In genomic region chr1:248863011-248863881, GRCh38 we compare ENCODE assay signal across 8 cellular contexts. TPM values are rescaled to one million over a fixed set of nuclear protein-coding genes. Genes with fewer than 3 reads are reported as not detected.
A peak's percentile ranks its signal among the peaks of the same experiment; 100 is the strongest.
DNase-seq lines count a peak whose midpoint lies in the region; ATAC-seq and TF ChIP-seq lines count a peak whose summit lies in the region.

No MANE protein-coding gene starts in this region.

- H3K9me3 ChIP-seq in Caco-2 (no peaks in the 10 kb centered on the region), mucosa of rectum (ENCODE audit: control insufficient read depth in 2 of 2, low read length in 2 of 2) (no peaks in the 10 kb centered on the region)

- H3K9ac ChIP-seq in mucosa of rectum (ENCODE audit: low read depth in 1 of 2, low read length in 2 of 2), result peak overlapping the region; percentile 68 to 85

- H3K4me3 Mint-ChIP-seq in Caco-2 (ENCODE audit: unreplicated experiment), result peak overlapping the region; percentile 67

- H3K36me3 ChIP-seq in Caco-2 (ENCODE audit: control insufficient read depth, insufficient read depth, low read length) (no peaks in the 10 kb centered on the region), mucosa of rectum (ENCODE audit: control insufficient read depth in 2 of 2, insufficient read depth in 2 of 2, low read length in 2 of 2) (no peaks in the 10 kb centered on the region)

- H3K36me3 Mint-ChIP-seq in Caco-2 (ENCODE audit: insufficient read depth, unreplicated experiment), result peaks cover 14% of the 10 kb centered on the region

- peak overlapping the region; percentile 51 for H3K4me3 ChIP-seq in Caco-2 (ENCODE audit: low read depth, low read length)
- peak overlapping the region; percentile 62 for H3K4me3 ChIP-seq in epithelial cell of esophagus (ENCODE audit: low read length)
- H3K4me3 ChIP-seq in mucosa of rectum (ENCODE audit: low read length in 2 of 2), result peak overlapping the region; percentile 71 to 85

- H3K27ac Mint-ChIP-seq in Caco-2 (ENCODE audit: unreplicated experiment), result no peak overlapping the region

- H3K9me3 Mint-ChIP-seq in Caco-2 (ENCODE audit: unreplicated experiment), result no peaks in the 10 kb centered on the region

- TF ChIP-seq CTCF in Caco-2 (IDR thresholded peaks at IDR 0.05; ENCODE audit: insufficient read depth in 1 of 2, low read depth in 1 of 2, low read length in 1 of 2, severe bottlenecking in 1 of 2, unreplicated experiment in 1 of 2), result no peak
- no peak for TF ChIP-seq CTCF in epithelial cell of esophagus (IDR thresholded peaks at IDR 0.05; ENCODE audit: insufficient read depth, low read depth, low read length, missing control alignments)

- H3K27me3 ChIP-seq in Caco-2 (replicated peaks; ENCODE audit: control insufficient read depth, insufficient read depth, low read length) (no peaks in the 10 kb centered on the region), mucosa of rectum (ENCODE audit: control insufficient read depth in 2 of 2, insufficient read depth in 2 of 2, low read length in 2 of 2) (no peaks in the 10 kb centered on the region)

- POLR2A ChIA-PET in Caco-2 (lab: Charles Lee), result no interaction called here

- intact Hi-C loops in Caco-2 (cut with micrococcal nuclease; ENCODE audit: unreplicated experiment), result loop anchor here (1.0 kb wide), 3 partner anchors 10 to 43 kb away; partner anchors contain the start of genes PGBD2 and ZNF672

- H3K27me3 Mint-ChIP-seq in Caco-2 (ENCODE audit: insufficient read depth, unreplicated experiment), result no peaks in the 10 kb centered on the region

- peak; percentile 61 for ATAC-seq in GM21381 (IDR thresholded peaks at IDR 0.05; ENCODE audit: unreplicated experiment)

- CTCF ChIA-PET in Caco-2 (lab: Charles Lee), result no interaction called here

- peaks cover 16% of the 10 kb centered on the region for H3K4me1 Mint-ChIP-seq in Caco-2 (ENCODE audit: low read depth, unreplicated experiment)

- DNase-seq in Caco-2 (peak; percentile 81 to 84), HT1080 (ENCODE audit: low read depth) (peak; percentile 69), NOMO-1 treated with dmso at 0.1 percent for 144 hours (lab: John Stamatoyannopoulos, UW; ENCODE audit: unreplicated experiment) (peak; percentile 64), epithelial cell of esophagus (ENCODE audit: low read depth) (peak; percentile 70)
- DNase-seq in activated CD8-positive, alpha-beta memory T cell treated with anti-CD3 and anti-CD28 coated beads, Interleukin-2, amount 50 U/mL, for 48 hours, result peak; percentile 88
- DNase-seq in stimulated activated CD8-positive, alpha-beta memory T cell treated with anti-CD3 and anti-CD28 coated beads, Interleukin-7, amount 100 ng/mL, for 1 hour (ENCODE audit: low read depth in 2 of 2), result peak; percentile 61 to 68

- H3K27ac ChIP-seq in mucosa of rectum (ENCODE audit: low read depth in 2 of 2, low read length in 2 of 2), result peak overlapping the region; percentile 80 to 81

- peaks cover 15% of the 10 kb centered on the region for H3K4me1 ChIP-seq in Caco-2
- peaks cover 14 to 21% of the 10 kb centered on the region in 2 donors for H3K4me1 ChIP-seq in mucosa of rectum (ENCODE audit: control insufficient read depth in 2 of 2, insufficient read depth in 2 of 2, low read length in 2 of 2)

- no TSS peak for BruUV-seq in Caco-2 (replicated peaks; lab: Mats Ljungman, UMichigan)

RNA-seq across cellular contexts. Expression of gene ZNF692, which starts 4.4 kb away (rescaled TPM):
- total RNA-seq in Caco-2 (2022), result 48.5 and 58.4 TPM in 2 replicates
- total RNA-seq in HT1080 (2014; rRNA removed; shearing (Covaris generic)), result 23.5 and 25.8 TPM in 2 replicates
- 18.0 and 19.8 TPM in 2 replicates for polyA plus RNA-seq in HT1080 (2015; cell fraction: cytosol; rRNA removed)
- 272 and 313 TPM in 2 replicates for polyA plus RNA-seq in HT1080 (2015; cell fraction: nucleus; rRNA removed)

RNA-seq across cellular contexts. Expression of gene ZNF672, which starts 25.2 kb away (rescaled TPM):
- 27.3 and 29.1 TPM in 2 replicates for total RNA-seq in Caco-2 (2022)
- 27.3 and 28.0 TPM in 2 replicates for total RNA-seq in HT1080 (2014; rRNA removed; shearing (Covaris generic))
- polyA plus RNA-seq in HT1080 (2015; cell fraction: cytosol; rRNA removed), result 20.2 and 22.2 TPM in 2 replicates
- polyA plus RNA-seq in HT1080 (2015; cell fraction: nucleus; rRNA removed), result 14.1 and 17.0 TPM in 2 replicates

RNA-seq across cellular contexts. Expression of gene SH3BP5L, which starts 37.5 kb away (rescaled TPM):
- 21.3 and 22.4 TPM in 2 replicates for total RNA-seq in Caco-2 (2022)
- 29.2 and 36.2 TPM in 2 replicates for total RNA-seq in HT1080 (2014; rRNA removed; shearing (Covaris generic))
- 25.2 and 27.8 TPM in 2 replicates for polyA plus RNA-seq in HT1080 (2015; cell fraction: cytosol; rRNA removed)
- 38.6 and 42.0 TPM in 2 replicates for polyA plus RNA-seq in HT1080 (2015; cell fraction: nucleus; rRNA removed)

RNA-seq across cellular contexts. Expression of gene PGBD2, which starts 42.8 kb away (rescaled TPM):
- 6.7 and 7.0 TPM in 2 replicates for total RNA-seq in Caco-2 (2022)
- total RNA-seq in HT1080 (2014; rRNA removed; shearing (Covaris generic)), result 5.7 and 7.0 TPM in 2 replicates
- 4.4 and 5.4 TPM in 2 replicates for polyA plus RNA-seq in HT1080 (2015; cell fraction: cytosol; rRNA removed)
- 16.3 and 18.9 TPM in 2 replicates for polyA plus RNA-seq in HT1080 (2015; cell fraction: nucleus; rRNA removed)

Comparison
In these comparisons a context has a peak if more than half of its experiments do, and no peak if none do; other contexts are left out.
1. Peak in every context shown above with its lines: DNase-seq, ATAC-seq, H3K4me3 ChIP-seq and H3K27ac ChIP-seq.